Comparison of ENCODE assay signal across 14 cellular contexts in the genomic region with DNA sequence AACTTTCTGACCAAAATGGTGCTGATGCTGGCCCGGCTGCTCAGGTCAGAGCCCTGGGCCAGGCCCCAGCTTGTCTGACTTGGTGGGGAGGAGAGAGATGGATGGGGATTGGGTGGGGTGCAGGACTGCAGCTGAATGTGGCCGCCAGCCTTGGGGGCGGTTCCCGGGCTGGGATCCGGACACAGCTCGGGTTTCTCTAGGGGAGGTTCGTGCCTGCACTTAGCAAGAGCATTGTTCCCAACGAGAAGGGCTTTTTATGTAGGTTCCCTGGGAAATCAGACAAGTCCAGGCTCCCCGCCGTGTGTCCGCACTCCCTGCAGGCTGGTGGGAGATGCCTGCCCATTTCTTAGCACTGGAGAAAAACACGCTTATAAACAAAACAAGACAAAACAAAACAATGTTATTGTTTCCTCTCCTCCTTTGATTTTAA. TPM values are rescaled to one million over a fixed set of nuclear protein-coding genes. Genes with fewer than 3 reads are reported as not detected.
DNase-seq lines count a peak whose midpoint lies in the region; TF ChIP-seq lines count a peak whose summit lies in the region.
"Had no signal": no experiment of that assay in that cellular context is flagged by ENCODE, and none has a peak within 500 bp of the region (broad histone marks: within the 10 kb centered on the region; RNA-seq: fewer than 3 reads in every experiment).

No MANE protein-coding gene starts in this region.

- TF ChIP-seq EP300 in suprapubic skin (IDR thresholded peaks at IDR 0.05) = no peak

- 43% methylated on average over 12 of the region's 12 CpGs for WGBS in suprapubic skin
- 69 to 71% methylated on average over 12 of the region's 12 CpGs for WGBS in thyroid gland, 2 donors

- TF ChIP-seq CTCF in suprapubic skin (IDR thresholded peaks at IDR 0.05) (no peak), thyroid gland (IDR thresholded peaks at IDR 0.05) (no peak)

- H3K9me3 ChIP-seq in suprapubic skin = no peaks in the 10 kb centered on the region
- H3K9me3 ChIP-seq in thyroid gland = no peaks in the 10 kb centered on the region
- H3K9me3 ChIP-seq: transverse colon had no signal

- H3K4me3 ChIP-seq in suprapubic skin (no peak overlapping the region), thyroid gland (replicated peaks in 1 of 3) (no peak overlapping the region)
- H3K4me3 ChIP-seq: GM12878, transverse colon had no signal

- no peak for TF ChIP-seq POLR2A in suprapubic skin (IDR thresholded peaks at IDR 0.05)
- TF ChIP-seq POLR2A in thyroid gland (IDR thresholded peaks at IDR 0.05) = no peak

- no peaks in the 10 kb centered on the region for H3K27me3 ChIP-seq in layer of hippocampus (ENCODE audit: control insufficient read depth, insufficient read depth, low read length)
- H3K27me3 ChIP-seq in suprapubic skin = no peaks in the 10 kb centered on the region
- H3K27me3 ChIP-seq in thyroid gland = no peaks in the 10 kb centered on the region
- H3K27me3 ChIP-seq: transverse colon had no signal

- H3K27ac ChIP-seq in cingulate gyrus (ENCODE audit: low read depth, low read length) (peak overlapping the region; percentile 0), layer of hippocampus (ENCODE audit: low read depth, low read length) (peak overlapping the region; percentile 10), suprapubic skin (peak overlapping the region; percentile 26), thyroid gland (no peak overlapping the region)
- H3K27ac ChIP-seq: KMS-11, transverse colon had no signal

- H3K36me3 ChIP-seq in suprapubic skin (no peaks in the 10 kb centered on the region), thyroid gland (no peaks in the 10 kb centered on the region)
- H3K36me3 ChIP-seq: transverse colon had no signal

- intact Hi-C loops in thyroid gland (cut with DNase I) = no loop called here

- DNase-seq in activated effector memory CD4-positive, alpha-beta T cell treated with anti-CD3 and anti-CD28 coated beads, Interleukin-2, amount 50 U/mL, for 16 hours = peak; percentile 47
- no peak for DNase-seq in activated effector memory CD4-positive, alpha-beta T cell treated with Interleukin-2 at 50 U/mL for 16 hours
- DNase-seq in suprapubic skin (ENCODE audit: low spot score in 2 of 2) = peak; percentile 59 to 81
- no peak for DNase-seq in thyroid gland
- no peak for DNase-seq in NCI-H2107 (lab: John Stamatoyannopoulos, UW)
- DNase-seq in NCI-H1436 treated with DMSO at 0.1 percent for 48 hours (lab: John Stamatoyannopoulos, UW) = no peak
- DNase-seq: dermis blood vessel endothelial cell, midbrain, NCI-H2171, transverse colon had no signal

- H3K4me1 ChIP-seq in suprapubic skin (peaks cover 27% of the 10 kb centered on the region), thyroid gland (peaks cover 10 to 24% of the 10 kb centered on the region in 2 donors)

RNA-seq across cellular contexts. Expression of gene HS6ST1, which starts 50.5 kb away (rescaled TPM):
- 10 to 100 TPM; 55.7 to 75.0 (median 67.3) TPM for total RNA-seq in suprapubic skin
- total RNA-seq in thyroid gland = 10 to 100 TPM; 27.1 to 35.6 (median 32.5) TPM

Comparison
In these comparisons a context has a peak if more than half of its experiments do, and no peak if none do; other contexts are left out.
1. DNase-seq: peak in activated effector memory CD4-positive, alpha-beta T cell treated with anti-CD3 and anti-CD28 coated beads, Interleukin-2, amount 50 U/mL, for 16 hours (single experiment) and suprapubic skin (2 of 2); none in activated effector memory CD4-positive, alpha-beta T cell treated with Interleukin-2 at 50 U/mL for 16 hours (single experiment), thyroid gland (0 of 2), NCI-H2107 (single experiment) and NCI-H1436 treated with DMSO at 0.1 percent for 48 hours (single experiment).
2. H3K27ac ChIP-seq: peak in cingulate gyrus (single experiment), layer of hippocampus (single experiment) and suprapubic skin (single experiment); none in thyroid gland (0 of 3).